2 cellular contexts compared by ENCODE assay signal in the genomic region with DNA sequence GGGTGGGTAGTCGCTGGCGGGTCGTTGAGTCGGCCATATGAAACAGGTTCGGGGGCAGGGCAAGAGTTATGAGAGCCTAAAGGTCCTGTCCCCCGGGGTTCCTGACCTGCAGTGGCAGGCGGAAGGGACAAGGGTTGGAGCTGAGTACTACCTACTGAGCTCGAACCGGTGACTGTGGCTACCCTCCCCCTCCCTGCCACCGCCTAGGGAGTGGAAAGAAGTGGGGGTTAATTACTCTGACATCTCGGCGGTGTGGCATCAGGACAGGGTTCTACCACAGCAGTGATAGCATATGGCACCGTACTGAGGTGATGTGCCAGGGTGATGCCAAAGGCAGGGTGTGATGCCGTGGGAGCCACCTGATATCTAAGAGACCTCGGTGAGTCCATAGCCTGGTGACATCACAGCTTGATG.
TF ChIP-seq lines count a peak whose summit lies in the region.

No MANE protein-coding gene starts in this region.

TF ChIP-seq in GM12878, 131 proteins besides CTCF, POLR2A, EP300 and RAD21 (continues in another document):
- TF ChIP-seq CHD2 (IDR thresholded peaks at IDR 0.05; ENCODE audit: borderline replicate concordance, low read depth, low read length) (no peak), CREB1 (IDR thresholded peaks at IDR 0.05; ENCODE audit: low read depth) (no peak), NFYA (IDR thresholded peaks at IDR 0.05; ENCODE audit: borderline replicate concordance, low read depth, low read length) (no peak), IKZF1 (conservative IDR thresholded peaks at IDR 0.05) (peak; percentile 44; the same call in 1 of the 2 replicates), NFIC (IDR thresholded peaks at IDR 0.05; ENCODE audit: low read depth, low read length) (no peak), NR2F1 (conservative IDR thresholded peaks at IDR 0.05) (peak; percentile 66), SRF (IDR thresholded peaks at IDR 0.05; ENCODE audit: low read depth in 2 of 2, low read length in 2 of 2) (no peak), ZNF384 (IDR thresholded peaks at IDR 0.05; ENCODE audit: borderline replicate concordance, low read depth, low read length) (no peak), BHLHE40 (IDR thresholded peaks at IDR 0.05; ENCODE audit: borderline replicate concordance in 1 of 2, low read depth in 2 of 2, low read length in 1 of 2) (no peak), GABPA (IDR thresholded peaks at IDR 0.05; ENCODE audit: low read depth) (peak; percentile 21; the same call in 1 of the 2 replicates), IKZF2 (IDR thresholded peaks at IDR 0.05) (no peak), NRF1 (conservative IDR thresholded peaks at IDR 0.05; ENCODE audit: low read depth, low read length) (no peak), RELA (IDR thresholded peaks at IDR 0.05; ENCODE audit: borderline replicate concordance, partially characterized antibody) (no peak), STAT3 (IDR thresholded peaks at IDR 0.05; ENCODE audit: low read depth, low read length) (no peak), KDM1A (IDR thresholded peaks at IDR 0.05; ENCODE audit: borderline replicate concordance) (no peak), NR2C2 (IDR thresholded peaks at IDR 0.05; ENCODE audit: borderline replicate concordance, control insufficient read depth, insufficient read length, low read depth) (no peak), JUNB (IDR thresholded peaks at IDR 0.05) (no peak), TBL1XR1 (IDR thresholded peaks at IDR 0.05; ENCODE audit: low read depth, low read length) (no peak), HDAC2 (IDR thresholded peaks at IDR 0.05) (no peak), TARDBP (IDR thresholded peaks at IDR 0.05; ENCODE audit: borderline replicate concordance) (no peak), FOXK2 (IDR thresholded peaks at IDR 0.05) (no peak), RAD51 (IDR thresholded peaks at IDR 0.05) (no peak), POLR2AphosphoS5 (IDR thresholded peaks at IDR 0.05; ENCODE audit: low read length) (no peak), NKRF (conservative IDR thresholded peaks at IDR 0.05) (0 out of 2 replicates have a peak, but pooled peaks have one; percentile 32), PKNOX1 (IDR thresholded peaks at IDR 0.05) (no peak), ATF7 (IDR thresholded peaks at IDR 0.05; ENCODE audit: low read depth) (no peak)
- TF ChIP-seq, protein P1, sequence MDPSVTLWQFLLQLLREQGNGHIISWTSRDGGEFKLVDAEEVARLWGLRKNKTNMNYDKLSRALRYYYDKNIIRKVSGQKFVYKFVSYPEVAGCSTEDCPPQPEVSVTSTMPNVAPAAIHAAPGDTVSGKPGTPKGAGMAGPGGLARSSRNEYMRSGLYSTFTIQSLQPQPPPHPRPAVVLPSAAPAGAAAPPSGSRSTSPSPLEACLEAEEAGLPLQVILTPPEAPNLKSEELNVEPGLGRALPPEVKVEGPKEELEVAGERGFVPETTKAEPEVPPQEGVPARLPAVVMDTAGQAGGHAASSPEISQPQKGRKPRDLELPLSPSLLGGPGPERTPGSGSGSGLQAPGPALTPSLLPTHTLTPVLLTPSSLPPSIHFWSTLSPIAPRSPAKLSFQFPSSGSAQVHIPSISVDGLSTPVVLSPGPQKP (IDR thresholded peaks at IDR 0.05; ENCODE audit: low read depth, low read length) = no peak
- TF ChIP-seq, protein P2, sequence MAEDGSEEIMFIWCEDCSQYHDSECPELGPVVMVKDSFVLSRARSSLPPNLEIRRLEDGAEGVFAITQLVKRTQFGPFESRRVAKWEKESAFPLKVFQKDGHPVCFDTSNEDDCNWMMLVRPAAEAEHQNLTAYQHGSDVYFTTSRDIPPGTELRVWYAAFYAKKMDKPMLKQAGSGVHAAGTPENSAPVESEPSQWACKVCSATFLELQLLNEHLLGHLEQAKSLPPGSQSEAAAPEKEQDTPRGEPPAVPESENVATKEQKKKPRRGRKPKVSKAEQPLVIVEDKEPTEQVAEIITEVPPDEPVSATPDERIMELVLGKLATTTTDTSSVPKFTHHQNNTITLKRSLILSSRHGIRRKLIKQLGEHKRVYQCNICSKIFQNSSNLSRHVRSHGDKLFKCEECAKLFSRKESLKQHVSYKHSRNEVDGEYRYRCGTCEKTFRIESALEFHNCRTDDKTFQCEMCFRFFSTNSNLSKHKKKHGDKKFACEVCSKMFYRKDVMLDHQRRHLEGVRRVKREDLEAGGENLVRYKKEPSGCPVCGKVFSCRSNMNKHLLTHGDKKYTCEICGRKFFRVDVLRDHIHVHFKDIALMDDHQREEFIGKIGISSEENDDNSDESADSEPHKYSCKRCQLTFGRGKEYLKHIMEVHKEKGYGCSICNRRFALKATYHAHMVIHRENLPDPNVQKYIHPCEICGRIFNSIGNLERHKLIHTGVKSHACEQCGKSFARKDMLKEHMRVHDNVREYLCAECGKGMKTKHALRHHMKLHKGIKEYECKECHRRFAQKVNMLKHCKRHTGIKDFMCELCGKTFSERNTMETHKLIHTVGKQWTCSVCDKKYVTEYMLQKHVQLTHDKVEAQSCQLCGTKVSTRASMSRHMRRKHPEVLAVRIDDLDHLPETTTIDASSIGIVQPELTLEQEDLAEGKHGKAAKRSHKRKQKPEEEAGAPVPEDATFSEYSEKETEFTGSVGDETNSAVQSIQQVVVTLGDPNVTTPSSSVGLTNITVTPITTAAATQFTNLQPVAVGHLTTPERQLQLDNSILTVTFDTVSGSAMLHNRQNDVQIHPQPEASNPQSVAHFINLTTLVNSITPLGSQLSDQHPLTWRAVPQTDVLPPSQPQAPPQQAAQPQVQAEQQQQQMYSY (CRISPR knock-in tag; IDR thresholded peaks at IDR 0.05) = no peak

TF ChIP-seq in HepG2, 621 proteins besides CTCF, POLR2A, EP300 and RAD21:
- TF ChIP-seq CREB1 (IDR thresholded peaks at IDR 0.05) = 0 out of 2 replicates have a peak, but pooled peaks have one; percentile 1
- TF ChIP-seq CREB1 (CRISPR knock-in tag; IDR thresholded peaks at IDR 0.05) = no peak
- TF ChIP-seq FOXO1 (CRISPR knock-in tag; IDR thresholded peaks at IDR 0.05) = no peak
- TF ChIP-seq ZNF687 (CRISPR knock-in tag; IDR thresholded peaks at IDR 0.05) = 0 out of 2 replicates have a peak, but pooled peaks have one; percentile 2
- no peak for TF ChIP-seq MAZ (IDR thresholded peaks at IDR 0.05; ENCODE audit: borderline replicate concordance, low read depth, low read length)
- TF ChIP-seq MAZ (CRISPR knock-in tag; IDR thresholded peaks at IDR 0.05; ENCODE audit: low read depth) = no peak
- TF ChIP-seq, protein P3, sequence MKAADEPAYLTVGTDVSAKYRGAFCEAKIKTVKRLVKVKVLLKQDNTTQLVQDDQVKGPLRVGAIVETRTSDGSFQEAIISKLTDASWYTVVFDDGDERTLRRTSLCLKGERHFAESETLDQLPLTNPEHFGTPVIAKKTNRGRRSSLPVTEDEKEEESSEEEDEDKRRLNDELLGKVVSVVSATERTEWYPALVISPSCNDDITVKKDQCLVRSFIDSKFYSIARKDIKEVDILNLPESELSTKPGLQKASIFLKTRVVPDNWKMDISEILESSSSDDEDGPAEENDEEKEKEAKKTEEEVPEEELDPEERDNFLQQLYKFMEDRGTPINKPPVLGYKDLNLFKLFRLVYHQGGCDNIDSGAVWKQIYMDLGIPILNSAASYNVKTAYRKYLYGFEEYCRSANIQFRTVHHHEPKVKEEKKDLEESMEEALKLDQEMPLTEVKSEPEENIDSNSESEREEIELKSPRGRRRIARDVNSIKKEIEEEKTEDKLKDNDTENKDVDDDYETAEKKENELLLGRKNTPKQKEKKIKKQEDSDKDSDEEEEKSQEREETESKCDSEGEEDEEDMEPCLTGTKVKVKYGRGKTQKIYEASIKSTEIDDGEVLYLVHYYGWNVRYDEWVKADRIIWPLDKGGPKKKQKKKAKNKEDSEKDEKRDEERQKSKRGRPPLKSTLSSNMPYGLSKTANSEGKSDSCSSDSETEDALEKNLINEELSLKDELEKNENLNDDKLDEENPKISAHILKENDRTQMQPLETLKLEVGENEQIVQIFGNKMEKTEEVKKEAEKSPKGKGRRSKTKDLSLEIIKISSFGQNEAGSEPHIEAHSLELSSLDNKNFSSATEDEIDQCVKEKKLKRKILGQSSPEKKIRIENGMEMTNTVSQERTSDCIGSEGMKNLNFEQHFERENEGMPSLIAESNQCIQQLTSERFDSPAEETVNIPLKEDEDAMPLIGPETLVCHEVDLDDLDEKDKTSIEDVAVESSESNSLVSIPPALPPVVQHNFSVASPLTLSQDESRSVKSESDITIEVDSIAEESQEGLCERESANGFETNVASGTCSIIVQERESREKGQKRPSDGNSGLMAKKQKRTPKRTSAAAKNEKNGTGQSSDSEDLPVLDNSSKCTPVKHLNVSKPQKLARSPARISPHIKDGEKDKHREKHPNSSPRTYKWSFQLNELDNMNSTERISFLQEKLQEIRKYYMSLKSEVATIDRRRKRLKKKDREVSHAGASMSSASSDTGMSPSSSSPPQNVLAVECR (CRISPR knock-in tag; IDR thresholded peaks at IDR 0.05; ENCODE audit: borderline replicate concordance) = peak; percentile 10; the same call in 1 of the 2 replicates
- 0 out of 2 replicates have a peak, but pooled peaks have one; percentile 7 for TF ChIP-seq ZNF556 (CRISPR knock-in tag; IDR thresholded peaks at IDR 0.05; ENCODE audit: borderline replicate concordance)
- TF ChIP-seq ZNF501 (CRISPR knock-in tag; IDR thresholded peaks at IDR 0.05) = 0 out of 2 replicates have a peak, but pooled peaks have one; percentile 3
